Comparison of ENCODE assay signal across 1 cellular context in genomic region chr12:12356886-12357696, GRCh38.
TF ChIP-seq lines count a peak whose summit lies in the region.

BORCS5 (plus strand) TSS chr12:12357078; CDS start chr12:12357452, 374 bp downstream.

TF ChIP-seq in K562, 482 proteins besides CTCF, POLR2A, EP300 and RAD21 (continued from another document and continues in another):
- TF ChIP-seq ARID4B (CRISPR knock-in tag; IDR thresholded peaks at IDR 0.05) (peak; percentile 75), ATF7 (IDR thresholded peaks at IDR 0.05) (peak; percentile 72), KAT7 (CRISPR knock-in tag; IDR thresholded peaks at IDR 0.05; ENCODE audit: borderline replicate concordance) (no peak), PCBP2 (IDR thresholded peaks at IDR 0.05; ENCODE audit: low read depth, low read length, poor library complexity, severe bottlenecking) (no peak), ZHX1 (conservative IDR thresholded peaks at IDR 0.05; ENCODE audit: low read length) (no peak), PBX2 (CRISPR knock-in tag; IDR thresholded peaks at IDR 0.05; ENCODE audit: low read depth) (no peak), PBX2 (tag; conservative IDR thresholded peaks at IDR 0.05; ENCODE audit: low read depth) (no peak), CBX2 (IDR thresholded peaks at IDR 0.05; ENCODE audit: insufficient read depth, low read length, poor library complexity, severe bottlenecking) (no peak), ZNF277 (CRISPR knock-in tag; IDR thresholded peaks at IDR 0.05; ENCODE audit: borderline replicate concordance) (no peak), CGGBP1 (CRISPR knock-in tag; IDR thresholded peaks at IDR 0.05) (no peak), CUX1 (CRISPR knock-in tag; IDR thresholded peaks at IDR 0.05) (no peak), ATF2 (CRISPR knock-in tag; IDR thresholded peaks at IDR 0.05) (no peak), FOXA1 (IDR thresholded peaks at IDR 0.05; ENCODE audit: borderline replicate concordance) (no peak), HCFC1 (IDR thresholded peaks at IDR 0.05; ENCODE audit: low read depth, low read length) (peak; percentile 57), STAG1 (CRISPR knock-in tag; IDR thresholded peaks at IDR 0.05; ENCODE audit: borderline replicate concordance) (0 out of 2 replicates have a peak, but pooled peaks have one; percentile 23), GATAD2A (IDR thresholded peaks at IDR 0.05) (no peak), KLF13 (tag; IDR thresholded peaks at IDR 0.05; ENCODE audit: borderline replicate concordance, low read depth) (peak; percentile 68; the same call in 1 of the 2 replicates), ZNF318 (IDR thresholded peaks at IDR 0.05; ENCODE audit: borderline replicate concordance in 1 of 2, low read depth in 1 of 2) (no peak), PHF20 (IDR thresholded peaks at IDR 0.05; ENCODE audit: partially characterized antibody) (peak; percentile 44), TAF7 (tag; IDR thresholded peaks at IDR 0.05) (no peak), TGIF2 (CRISPR knock-in tag; IDR thresholded peaks at IDR 0.05) (no peak), ZSCAN29 (IDR thresholded peaks at IDR 0.05) (no peak)
